In the genomic region with DNA sequence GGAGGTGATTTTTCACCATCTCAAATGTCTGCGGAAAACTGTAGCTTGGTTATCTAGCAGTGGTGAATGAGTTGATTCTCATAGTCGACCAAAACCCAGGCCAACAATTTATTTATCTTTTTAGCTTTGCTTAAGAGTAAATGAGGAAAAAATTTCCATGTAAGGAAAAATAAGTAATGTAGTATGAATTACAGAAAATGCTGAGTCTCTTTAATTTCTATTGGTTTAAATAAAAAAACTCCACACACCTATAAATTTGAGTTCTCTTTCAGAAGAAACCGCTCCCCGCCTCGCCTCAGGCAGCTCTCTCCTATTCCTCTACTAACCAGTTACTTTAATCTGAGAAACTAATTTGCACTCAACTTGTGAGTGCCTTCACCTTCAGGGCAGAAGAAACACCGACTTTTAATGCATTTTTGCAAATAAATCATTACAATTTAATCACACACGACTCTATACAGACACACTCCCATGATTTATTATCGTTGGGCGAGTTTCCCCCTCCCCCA, we compare ENCODE assay signal across 7 cellular contexts. TPM values are rescaled to one million over a fixed set of nuclear protein-coding genes. Genes with fewer than 3 reads are reported as not detected.
DNase-seq lines count a peak whose midpoint lies in the region; ATAC-seq and TF ChIP-seq lines count a peak whose summit lies in the region.

No MANE protein-coding gene starts in this region.

- peak overlapping the region; percentile 91 to 96 (median 92) for H3K4me3 Mint-ChIP-seq in brain

- peaks cover 18% of the 10 kb centered on the region for H3K36me3 Mint-ChIP-seq in brain

- DNase-seq in mucosa of descending colon, result no peak
- DNase-seq in cortex of kidney (lab: John Stamatoyannopoulos, UW), result no peak
- DNase-seq in NCI-H2107 (lab: John Stamatoyannopoulos, UW), result no peak
- DNase-seq in erythroblast (lab: John Stamatoyannopoulos, UW), result no peak

- peaks cover 65% of the 10 kb centered on the region for H3K27me3 Mint-ChIP-seq in brain

- peak overlapping the region; percentile 80 for H3K4me3 ChIP-seq in mucosa of descending colon

- intact Hi-C loops in mucosa of descending colon (cut with DNase I, micrococcal nuclease), result no loop called here

- no peak for TF ChIP-seq POLR2A in erythroblast (IDR thresholded peaks at IDR 0.05; ENCODE audit: low read length)

- no peaks in the 10 kb centered on the region for H3K36me3 ChIP-seq in mucosa of descending colon (ENCODE audit: low read depth)

- H3K9me3 ChIP-seq in mucosa of descending colon, result no peaks in the 10 kb centered on the region

- H3K9me3 Mint-ChIP-seq in brain, result peaks cover 13 to 17% (median 15%) of the 10 kb centered on the region in 5 experiments

- TF ChIP-seq CTCF in brain (conservative IDR thresholded peaks at IDR 0.05), result no peak
- TF ChIP-seq CTCF in mucosa of descending colon (IDR thresholded peaks at IDR 0.05), result no peak

- peak overlapping the region in 4 of 5 experiments; percentile 71 to 97 (median 88) for H3K27ac Mint-ChIP-seq in brain

- H3K4me1 ChIP-seq in mucosa of descending colon (ENCODE audit: low read depth), result peaks cover 19% of the 10 kb centered on the region

- peaks cover 52% of the 10 kb centered on the region for H3K4me1 Mint-ChIP-seq in brain

- ATAC-seq in GM18909 (IDR thresholded peaks at IDR 0.05; ENCODE audit: poor library complexity, unreplicated experiment), result peak; percentile 8
- ATAC-seq in HG03196 (IDR thresholded peaks at IDR 0.05; ENCODE audit: unreplicated experiment), result peak; percentile 10
- no peak for ATAC-seq in mucosa of descending colon

RNA-seq across cellular contexts. Expression of a gene that starts 0.5 kb away (rescaled TPM):
- polyA plus RNA-seq in brain (ENCODE audit: insufficient read depth, low read depth, low replicate concordance), result 26.7 TPM
- 10 to 100 TPM; 26.6 to 41.9 (median 29.9) TPM for total RNA-seq in mucosa of descending colon

RNA-seq across cellular contexts. Expression of a gene that starts 3.1 kb away (rescaled TPM):
- 4.9 TPM for polyA plus RNA-seq in brain (ENCODE audit: insufficient read depth, low read depth, low replicate concordance)
- under 1 TPM in 1 of 3 donors, not detected in 2; 0.87 TPM for total RNA-seq in mucosa of descending colon
